Comparison of ENCODE assay signal across 19 cellular contexts in the genomic region with DNA sequence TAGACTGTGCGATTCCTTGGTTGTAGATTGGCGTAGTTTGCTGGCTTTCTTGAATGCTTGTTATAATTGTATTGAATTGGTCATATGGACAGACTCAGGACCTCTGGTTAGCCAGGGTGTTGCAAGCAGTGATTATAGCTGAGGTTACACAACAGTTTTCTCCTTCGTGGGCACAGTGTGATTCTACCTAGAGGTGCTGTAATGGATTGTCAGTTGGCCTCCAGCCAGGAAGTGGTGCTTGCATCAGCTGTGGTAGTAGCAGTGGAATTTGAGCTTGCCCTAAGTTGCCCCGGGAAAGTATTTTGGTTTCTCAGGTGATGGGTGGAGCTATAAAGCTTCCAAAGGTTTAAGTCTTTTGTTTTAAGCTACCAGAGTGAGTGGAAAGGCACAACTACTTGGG. TPM values are rescaled to one million over a fixed set of nuclear protein-coding genes. Genes with fewer than 3 reads are reported as not detected.
DNase-seq lines count a peak whose midpoint lies in the region; ATAC-seq, FAIRE-seq and TF ChIP-seq lines count a peak whose summit lies in the region.
"Had no signal": no experiment of that assay in that cellular context is flagged by ENCODE, and none has a peak within 500 bp of the region (broad histone marks: within the 10 kb centered on the region; RNA-seq: fewer than 3 reads in every experiment).

No MANE protein-coding gene starts in this region.

- H3K36me3 ChIP-seq in HepG2 (replicated peaks in 1 of 2; ENCODE audit: control insufficient read depth in 1 of 2, insufficient read depth in 2 of 2, low read length in 2 of 2), result no peaks in the 10 kb centered on the region

- TF ChIP-seq EP300 in HepG2 (IDR thresholded peaks at IDR 0.05; ENCODE audit: low read depth in 2 of 2, low read length in 2 of 2) (no peak), HepG2 (CRISPR knock-in tag; IDR thresholded peaks at IDR 0.05; ENCODE audit: borderline replicate concordance) (no peak)

- no peak for TF ChIP-seq RAD21 in HepG2 (CRISPR knock-in tag; IDR thresholded peaks at IDR 0.05)

- H3K27ac Mint-ChIP-seq in WTC11 (no peak overlapping the region), chondrocyte (ENCODE audit: unreplicated experiment) (no peak overlapping the region)
- H3K27ac Mint-ChIP-seq: CD14-positive monocyte had no signal

- no peak overlapping the region for H3K4me3 ChIP-seq in HepG2 (replicated peaks in 1 of 3; ENCODE audit: insufficient read depth in 1 of 3, low read depth in 2 of 3, low read length in 3 of 3)
- H3K4me3 ChIP-seq: GM12878, K562 had no signal

- in situ Hi-C loops in HepG2 (cut with HindIII; ENCODE audit: extremely low pct_ligation_motif_present, low pct_unique_long_range_greater_than_20kb), result no loop called here
- in situ Hi-C loops in GM13976 (cut with MboI; ENCODE audit: low sequenced_read_pairs, unreplicated experiment), result no loop called here

- POLR2A ChIA-PET in WTC11 (lab: Charles Lee) (no interaction called here), HepG2 (lab: Yijun Ruan, JAX) (no interaction called here)

- no peak overlapping the region for H3K9ac ChIP-seq in HepG2 (ENCODE audit: insufficient read depth, low read depth, low read length)

- BruUV-seq in HepG2 (replicated peaks; lab: Mats Ljungman, UMichigan), result no TSS peak

- no peak for TF ChIP-seq POLR2A in HepG2 (IDR thresholded peaks at IDR 0.05; ENCODE audit: insufficient read depth in 1 of 2, low read depth in 2 of 2, low read length in 2 of 2)

- CTCF ChIA-PET in WTC11 (lab: Charles Lee), result no interaction called here
- CTCF ChIA-PET in HepG2 (lab: Yijun Ruan, JAX; ENCODE audit: low intra/inter-chr PET ratio, low total read pairs), result no interaction called here

- 0% methylated on average over 2 of the region's 4 CpGs for WGBS in HepG2 (ENCODE audit: low lambda C conversion rate)

- H3K27ac ChIP-seq in HepG2 (ENCODE audit: extremely low read length, insufficient read depth, low read length), result no peak overlapping the region

- intact Hi-C loops in HepG2 (cut with micrococcal nuclease; ENCODE audit: unreplicated experiment), result no loop called here
- intact Hi-C loops in Right ventricle myocardium superior (cut with DNase I), result no loop called here

- no peaks in the 10 kb centered on the region for H3K79me2 ChIP-seq in HepG2 (ENCODE audit: insufficient read depth, low read length)

- H3K4me1 Mint-ChIP-seq in WTC11, result peaks cover 7% of the 10 kb centered on the region
- H3K4me1 Mint-ChIP-seq in chondrocyte (ENCODE audit: low read depth), result no peaks in the 10 kb centered on the region
- H3K4me1 Mint-ChIP-seq: CD14-positive monocyte had no signal

- no peaks in the 10 kb centered on the region for H3K4me1 ChIP-seq in HepG2 (ENCODE audit: insufficient read depth, low read length)

- H3K36me3 Mint-ChIP-seq in WTC11 (no peaks in the 10 kb centered on the region), chondrocyte (ENCODE audit: low read depth) (no peaks in the 10 kb centered on the region)
- H3K36me3 Mint-ChIP-seq: CD14-positive monocyte had no signal

- H3K27me3 ChIP-seq in HepG2 (ENCODE audit: control insufficient read depth in 1 of 2, insufficient read depth in 2 of 2, low read length in 2 of 2), result no peaks in the 10 kb centered on the region

- FAIRE-seq in HepG2 (lab: Jason Lieb, UNC), result no peak
- FAIRE-seq: GM12878, K562 had no signal

- no peaks in the 10 kb centered on the region for H4K20me1 ChIP-seq in HepG2 (ENCODE audit: insufficient read depth, low read length)

- no peaks in the 10 kb centered on the region for H3K27me3 Mint-ChIP-seq in WTC11 (ENCODE audit: low read depth)
- no peaks in the 10 kb centered on the region for H3K27me3 Mint-ChIP-seq in chondrocyte (ENCODE audit: low read depth)

- ATAC-seq in WTC11 (peak; percentile 26), HepG2 (peak; percentile 35; the same call in 1 of the 3 replicates), Right ventricle myocardium superior (ENCODE audit: poor library complexity) (no peak)
- ATAC-seq: GM12878, K562 had no signal

- no peak overlapping the region for H3K4me2 ChIP-seq in HepG2 (ENCODE audit: low read depth, low read length)

- no peak overlapping the region for H2AFZ ChIP-seq in HepG2 (ENCODE audit: low read length)

- H3K4me3 Mint-ChIP-seq in WTC11 (no peak overlapping the region), chondrocyte (ENCODE audit: unreplicated experiment) (no peak overlapping the region)
- H3K4me3 Mint-ChIP-seq: CD14-positive monocyte had no signal

- TF ChIP-seq CTCF in WTC11 (IDR thresholded peaks at IDR 0.05), result no peak
- TF ChIP-seq CTCF in HepG2 (CRISPR knock-in tag; IDR thresholded peaks at IDR 0.05), result no peak
- no peak for TF ChIP-seq CTCF in GM13976 (IDR thresholded peaks at IDR 0.05; ENCODE audit: borderline replicate concordance, control extremely low read depth, extremely low read depth, insufficient read depth, missing control alignments)
- no peak for TF ChIP-seq CTCF in chondrocyte (IDR thresholded peaks at IDR 0.05)

- H3K9me3 Mint-ChIP-seq in WTC11 (peaks cover 38% of the 10 kb centered on the region), chondrocyte (ENCODE audit: low read depth) (peaks cover 34% of the 10 kb centered on the region)

- peak; percentile 4 for DNase-seq in HS-5 (ENCODE audit: low read depth)
- peak; percentile 25 for DNase-seq in NOMO-1 treated with dmso at 0.1 percent for 144 hours (lab: John Stamatoyannopoulos, UW; ENCODE audit: unreplicated experiment)
- DNase-seq in WTC11 (ENCODE audit: low spot score), result no peak
- DNase-seq in HepG2 (ENCODE audit: low spot score), result peak; percentile 6
- no peak for DNase-seq in kidney glomerular epithelial cell (lab: John Stamatoyannopoulos, UW)
- DNase-seq in GM13976 (ENCODE audit: low spot score), result no peak
- no peak for DNase-seq in Right ventricle myocardium superior
- DNase-seq in chondrocyte (ENCODE audit: low spot score), result no peak
- DNase-seq: Calu3; NCI-H1092; NCI-H2107; NCI-H345; NCI-H526 treated with DMSO at 0.1 percent for 48 hours; NK-92 treated with Interleukin-12 subunit alpha and Interleukin-12 subunit beta, amount 100 ng/mL, for 24 hours; SHP77 treated with DMSO at 0.1 percent for 48 hours had no signal

- H3K9me3 ChIP-seq in HepG2 (ENCODE audit: low read length), result peaks cover 10% of the 10 kb centered on the region; the same call in 1 of the 2 replicates

TF ChIP-seq in WTC11, 78 proteins besides CTCF, POLR2A, EP300 and RAD21 (continues in another document):
- TF ChIP-seq RELA (CRISPR knock-in tag; IDR thresholded peaks at IDR 0.05; ENCODE audit: borderline replicate concordance), result no peak
- TF ChIP-seq, protein P1, sequence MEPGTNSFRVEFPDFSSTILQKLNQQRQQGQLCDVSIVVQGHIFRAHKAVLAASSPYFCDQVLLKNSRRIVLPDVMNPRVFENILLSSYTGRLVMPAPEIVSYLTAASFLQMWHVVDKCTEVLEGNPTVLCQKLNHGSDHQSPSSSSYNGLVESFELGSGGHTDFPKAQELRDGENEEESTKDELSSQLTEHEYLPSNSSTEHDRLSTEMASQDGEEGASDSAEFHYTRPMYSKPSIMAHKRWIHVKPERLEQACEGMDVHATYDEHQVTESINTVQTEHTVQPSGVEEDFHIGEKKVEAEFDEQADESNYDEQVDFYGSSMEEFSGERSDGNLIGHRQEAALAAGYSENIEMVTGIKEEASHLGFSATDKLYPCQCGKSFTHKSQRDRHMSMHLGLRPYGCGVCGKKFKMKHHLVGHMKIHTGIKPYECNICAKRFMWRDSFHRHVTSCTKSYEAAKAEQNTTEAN (CRISPR knock-in tag; IDR thresholded peaks at IDR 0.05), result no peak
- TF ChIP-seq ETV6 (CRISPR knock-in tag; IDR thresholded peaks at IDR 0.05), result no peak
- TF ChIP-seq NFYB (CRISPR knock-in tag; conservative IDR thresholded peaks at IDR 0.05; ENCODE audit: low read depth), result no peak

TF ChIP-seq in HepG2, 621 proteins besides CTCF, POLR2A, EP300 and RAD21 (continues in another document):
- TF ChIP-seq ZBTB38 (CRISPR knock-in tag; IDR thresholded peaks at IDR 0.05) (no peak), SALL2 (CRISPR knock-in tag; IDR thresholded peaks at IDR 0.05) (no peak), LCORL (IDR thresholded peaks at IDR 0.05) (no peak), LCORL (CRISPR knock-in tag; IDR thresholded peaks at IDR 0.05) (no peak), RNF2 (conservative IDR thresholded peaks at IDR 0.05; ENCODE audit: low read depth) (no peak), ZNF766 (CRISPR knock-in tag; IDR thresholded peaks at IDR 0.05; ENCODE audit: borderline replicate concordance) (no peak), PCBP2 (optimal IDR thresholded peaks at IDR 0.05; ENCODE audit: low read depth, low read length, poor library complexity, severe bottlenecking) (no peak)

RNA-seq across cellular contexts. Expression of gene GABRG1, which starts 23.1 kb away (rescaled TPM):
- 0.17 to 0.34 TPM (median 0.30 TPM) in 3 replicates for total RNA-seq in WTC11 (2021)
- not detected in 2 replicates for total RNA-seq in HepG2 (2016; rRNA removed; fragmentation: Illumina TruSeq; extraction: Trizol)
- not detected in 2 replicates for total RNA-seq in HepG2 (2016; cell fraction: cytosol; rRNA removed; fragmentation: Illumina TruSeq; extraction: Trizol; ENCODE audit: low read depth)
- total RNA-seq in HepG2 (2016; cell fraction: insoluble cytoplasmic fraction; rRNA removed; fragmentation: Illumina TruSeq; extraction: Trizol), result not detected in 2 replicates
- not detected in 2 replicates for total RNA-seq in HepG2 (2016; cell fraction: membrane; rRNA removed; fragmentation: Illumina TruSeq; extraction: Trizol)
- total RNA-seq in HepG2 (2016; cell fraction: nucleus; rRNA removed; fragmentation: Illumina TruSeq; extraction: Trizol), result not detected in 2 replicates
- 0.03 TPM in 1 of 2 replicates, not detected in the other for polyA plus RNA-seq in HepG2 (2011; rRNA removed)
- not detected in 2 replicates for polyA plus RNA-seq in HepG2 (2011; cell fraction: cytosol; rRNA removed)
- polyA plus RNA-seq in HepG2 (2011; cell fraction: nucleus; rRNA removed), result not detected in 2 replicates
- polyA plus RNA-seq in HepG2 (2012), result 0.03 TPM in 1 of 2 replicates, not detected in the other
- not detected in 2 replicates for polyA plus RNA-seq in HepG2 (2016; cell fraction: cytosol; fragmentation: Illumina TruSeq; extraction: Trizol; ENCODE audit: low read depth)
- polyA plus RNA-seq in HepG2 (2016; cell fraction: insoluble cytoplasmic fraction; fragmentation: Illumina TruSeq; extraction: Trizol; ENCODE audit: low read depth), result not detected in 2 replicates
- not detected in 2 replicates for polyA plus RNA-seq in HepG2 (2016; cell fraction: membrane; fragmentation: Illumina TruSeq; extraction: Trizol; ENCODE audit: low read depth)
- polyA plus RNA-seq in HepG2 (2016; cell fraction: nucleus; fragmentation: Illumina TruSeq; extraction: Trizol; ENCODE audit: insufficient read depth, low read depth), result not detected in 2 replicates
- polyA minus RNA-seq in HepG2 (2011; rRNA and poly(A)+ RNA removed; ENCODE audit: low replicate concordance), result not detected in 2 replicates
- not detected in 2 replicates for polyA minus RNA-seq in HepG2 (2011; cell fraction: cytosol; rRNA and poly(A)+ RNA removed)
- not detected in 2 replicates for polyA minus RNA-seq in HepG2 (2011; cell fraction: nucleus; rRNA and poly(A)+ RNA removed)
- total RNA-seq in Right ventricle myocardium superior, result not detected
- total RNA-seq in chondrocyte, result not detected in 3 replicates
- total RNA-seq: A673, Calu3, GM12878 had no signal
- polyA plus RNA-seq: CD14-positive monocyte had no signal

Comparison
In these comparisons a context has a peak if more than half of its experiments do, and no peak if none do; other contexts are left out.
1. DNase-seq: peak in HS-5 (single experiment), NOMO-1 treated with dmso at 0.1 percent for 144 hours (single experiment) and HepG2 (single experiment); none in WTC11 (single experiment), kidney glomerular epithelial cell (single experiment), GM13976 (single experiment), Right ventricle myocardium superior (single experiment) and chondrocyte (single experiment).